In genomic region chr19:56660381-56661105, GRCh38 we compare ENCODE assay signal across 1 cellular context.
A peak's percentile ranks its signal among the peaks of the same experiment; 100 is the strongest.
TF ChIP-seq lines count a peak whose summit lies in the region.

No MANE protein-coding gene starts in this region.

TF ChIP-seq in K562, 482 proteins besides CTCF, POLR2A, EP300 and RAD21:
- TF ChIP-seq NRF1 (conservative IDR thresholded peaks at IDR 0.05 in 1 of 2, IDR thresholded peaks at IDR 0.05 in 1 of 2) (peak; percentile 51 to 59; a peak in 2 of 4 replicates), RFX5 (IDR thresholded peaks at IDR 0.05; ENCODE audit: low read depth, low read length) (no peak)
